ENCODE assay signal across 1 cellular context in the genomic region with DNA sequence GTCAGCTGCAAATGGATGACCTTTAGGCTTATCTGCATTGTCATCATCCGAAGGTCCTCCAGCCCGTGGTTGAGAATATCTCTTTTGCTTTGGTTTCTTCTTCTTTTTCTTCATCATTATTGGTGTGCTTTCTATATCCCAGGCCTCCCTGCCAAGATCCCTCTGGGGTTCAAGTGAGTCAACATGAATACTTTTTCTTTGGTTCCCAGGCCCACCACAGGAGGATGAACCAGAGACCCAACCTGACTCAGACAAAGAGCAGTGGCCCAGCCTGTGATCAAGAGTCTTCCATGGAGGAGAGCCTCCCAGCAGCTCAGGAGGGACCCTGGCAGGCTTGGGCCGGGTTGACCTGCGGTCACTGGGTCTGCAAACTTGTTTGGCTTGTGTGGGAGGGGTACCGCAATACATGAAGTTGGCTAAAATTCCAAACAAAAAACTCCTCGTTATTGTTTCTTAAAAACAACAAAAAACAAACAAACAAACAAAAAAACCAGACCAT.
TF ChIP-seq lines count a peak whose summit lies in the region.

No MANE protein-coding gene starts in this region.

TF ChIP-seq in IMR-90, 13 proteins besides CTCF, POLR2A, EP300 and RAD21 (continued from another document):
- TF ChIP-seq, protein P1, sequence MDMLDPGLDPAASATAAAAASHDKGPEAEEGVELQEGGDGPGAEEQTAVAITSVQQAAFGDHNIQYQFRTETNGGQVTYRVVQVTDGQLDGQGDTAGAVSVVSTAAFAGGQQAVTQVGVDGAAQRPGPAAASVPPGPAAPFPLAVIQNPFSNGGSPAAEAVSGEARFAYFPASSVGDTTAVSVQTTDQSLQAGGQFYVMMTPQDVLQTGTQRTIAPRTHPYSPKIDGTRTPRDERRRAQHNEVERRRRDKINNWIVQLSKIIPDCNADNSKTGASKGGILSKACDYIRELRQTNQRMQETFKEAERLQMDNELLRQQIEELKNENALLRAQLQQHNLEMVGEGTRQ (IDR thresholded peaks at IDR 0.05; ENCODE audit: low read depth, low read length), result no peak
- TF ChIP-seq MAZ (IDR thresholded peaks at IDR 0.05; ENCODE audit: borderline replicate concordance, low read depth, low read length), result no peak
